23 cellular contexts compared by ENCODE assay signal in genomic region chr2:108585446-108585845, GRCh38.
DNase-seq lines count a peak whose midpoint lies in the region; ATAC-seq lines count a peak whose summit lies in the region.
"Had no signal": no experiment of that assay in that cellular context is flagged by ENCODE, and none has a peak within 500 bp of the region (broad histone marks: within the 10 kb centered on the region; RNA-seq: fewer than 3 reads in every experiment).

No MANE protein-coding gene starts in this region.

- peak; percentile 59 for DNase-seq in SIG-M5 treated with dmso at 0.1 percent for 504 hours (lab: John Stamatoyannopoulos, UW; ENCODE audit: unreplicated experiment)
- no peak for DNase-seq in SIG-M5 (lab: John Stamatoyannopoulos, UW)
- DNase-seq in amniotic epithelial cell (ENCODE audit: low read depth) = peak; percentile 99
- no peak for DNase-seq in memory B cell (ENCODE audit: low spot score in 2 of 2)
- DNase-seq in activated gamma-delta T cell (lab: John Stamatoyannopoulos, UW) = no peak
- no peak for DNase-seq in DMS 273 (lab: John Stamatoyannopoulos, UW; ENCODE audit: unreplicated experiment)
- DNase-seq in NCI-H1417 (lab: John Stamatoyannopoulos, UW) = no peak
- DNase-seq: 8988T; activated CD4-positive, alpha-beta T cell treated with anti-CD3 and anti-CD28 coated beads, Interleukin-2, amount 50 U/mL, for 1 hour; activated naive CD4-positive, alpha-beta T cell treated with anti-CD3 and anti-CD28 coated beads, Interleukin-2, amount 50 U/mL, for 16 hours; activated T-cell treated with anti-CD3 and anti-CD28 coated beads for 4 hours; CD4-positive, CD25-positive, alpha-beta regulatory T cell; DMS79 treated with DMSO at 0.1 percent for 48 hours; dorsolateral prefrontal cortex; NCI-H1105 treated with DMSO at 0.1 percent for 48 hours; Right ventricle myocardium superior; small intestine; T1000 had no signal

- no peak overlapping the region for H3K4me3 Mint-ChIP-seq in memory B cell
- H3K4me3 Mint-ChIP-seq: brain; CD4-positive, CD25-positive, alpha-beta regulatory T cell; stimulated activated effector memory CD8-positive, alpha-beta T cell treated with anti-CD3 and anti-CD28 coated beads, Interleukin-12 subunit alpha, Interleukin-12 subunit beta, amount 100 ng/mL, for 72 hours; type B pancreatic cell had no signal

- no peak overlapping the region for H3K9ac ChIP-seq in subcutaneous abdominal adipose tissue (ENCODE audit: low read length in 5 of 5)

- H3K36me3 Mint-ChIP-seq in memory B cell = no peaks in the 10 kb centered on the region
- H3K36me3 Mint-ChIP-seq: brain; CD4-positive, CD25-positive, alpha-beta regulatory T cell; stimulated activated effector memory CD8-positive, alpha-beta T cell treated with anti-CD3 and anti-CD28 coated beads, Interleukin-12 subunit alpha, Interleukin-12 subunit beta, amount 100 ng/mL, for 72 hours; type B pancreatic cell had no signal

- H3K27me3 ChIP-seq in subcutaneous abdominal adipose tissue (ENCODE audit: control insufficient read depth in 5 of 5, insufficient read depth in 4 of 5, low read length in 5 of 5) = no peaks in the 10 kb centered on the region
- H3K27me3 ChIP-seq: dorsolateral prefrontal cortex, ovary had no signal

- H3K4me3 ChIP-seq in subcutaneous abdominal adipose tissue (ENCODE audit: low read depth in 1 of 5, low read length in 5 of 5) = no peak overlapping the region
- H3K4me3 ChIP-seq: dorsolateral prefrontal cortex, ovary had no signal

- peaks cover 44% of the 10 kb centered on the region for H3K4me1 Mint-ChIP-seq in memory B cell

- peak overlapping the region; percentile 10 for H3K27ac Mint-ChIP-seq in memory B cell
- H3K27ac Mint-ChIP-seq: type B pancreatic cell had no signal

- peak overlapping the region; percentile 75 for H3K27ac ChIP-seq in subcutaneous abdominal adipose tissue (ENCODE audit: low read depth, low read length)

- no peak for ATAC-seq in memory B cell (ENCODE audit: low read depth)
- ATAC-seq: stimulated activated effector memory CD8-positive, alpha-beta T cell treated with anti-CD3 and anti-CD28 coated beads, Interleukin-12 subunit alpha, Interleukin-12 subunit beta, amount 100 ng/mL, for 72 hours had no signal

- no peaks in the 10 kb centered on the region for H3K36me3 ChIP-seq in subcutaneous abdominal adipose tissue (ENCODE audit: control insufficient read depth in 5 of 5, insufficient read depth in 5 of 5, low read length in 5 of 5)
- H3K36me3 ChIP-seq: ovary had no signal

- no peaks in the 10 kb centered on the region for H3K27me3 Mint-ChIP-seq in memory B cell
- H3K27me3 Mint-ChIP-seq: CD4-positive, CD25-positive, alpha-beta regulatory T cell; type B pancreatic cell had no signal

- H3K4me1 ChIP-seq in subcutaneous abdominal adipose tissue (ENCODE audit: control insufficient read depth in 5 of 5, insufficient read depth in 5 of 5, low read length in 5 of 5) = peaks cover 9 to 51% (median 43%) of the 10 kb centered on the region in 5 donors

- H3K9me3 ChIP-seq in subcutaneous abdominal adipose tissue (ENCODE audit: control insufficient read depth in 5 of 5, low read length in 5 of 5) = no peaks in the 10 kb centered on the region
- H3K9me3 ChIP-seq: ovary had no signal

- no peaks in the 10 kb centered on the region for H3K9me3 Mint-ChIP-seq in memory B cell
- H3K9me3 Mint-ChIP-seq: brain; CD4-positive, CD25-positive, alpha-beta regulatory T cell; stimulated activated effector memory CD8-positive, alpha-beta T cell treated with anti-CD3 and anti-CD28 coated beads, Interleukin-12 subunit alpha, Interleukin-12 subunit beta, amount 100 ng/mL, for 72 hours; type B pancreatic cell had no signal

Comparison
In these comparisons a context has a peak if more than half of its experiments do, and no peak if none do; other contexts are left out.
1. DNase-seq: peak in SIG-M5 treated with dmso at 0.1 percent for 504 hours (single experiment) and amniotic epithelial cell (single experiment); none in SIG-M5 (single experiment), memory B cell (0 of 2), activated gamma-delta T cell (single experiment), DMS 273 (single experiment) and NCI-H1417 (0 of 3).